Comparison of ENCODE assay signal across 9 cellular contexts in the genomic region with DNA sequence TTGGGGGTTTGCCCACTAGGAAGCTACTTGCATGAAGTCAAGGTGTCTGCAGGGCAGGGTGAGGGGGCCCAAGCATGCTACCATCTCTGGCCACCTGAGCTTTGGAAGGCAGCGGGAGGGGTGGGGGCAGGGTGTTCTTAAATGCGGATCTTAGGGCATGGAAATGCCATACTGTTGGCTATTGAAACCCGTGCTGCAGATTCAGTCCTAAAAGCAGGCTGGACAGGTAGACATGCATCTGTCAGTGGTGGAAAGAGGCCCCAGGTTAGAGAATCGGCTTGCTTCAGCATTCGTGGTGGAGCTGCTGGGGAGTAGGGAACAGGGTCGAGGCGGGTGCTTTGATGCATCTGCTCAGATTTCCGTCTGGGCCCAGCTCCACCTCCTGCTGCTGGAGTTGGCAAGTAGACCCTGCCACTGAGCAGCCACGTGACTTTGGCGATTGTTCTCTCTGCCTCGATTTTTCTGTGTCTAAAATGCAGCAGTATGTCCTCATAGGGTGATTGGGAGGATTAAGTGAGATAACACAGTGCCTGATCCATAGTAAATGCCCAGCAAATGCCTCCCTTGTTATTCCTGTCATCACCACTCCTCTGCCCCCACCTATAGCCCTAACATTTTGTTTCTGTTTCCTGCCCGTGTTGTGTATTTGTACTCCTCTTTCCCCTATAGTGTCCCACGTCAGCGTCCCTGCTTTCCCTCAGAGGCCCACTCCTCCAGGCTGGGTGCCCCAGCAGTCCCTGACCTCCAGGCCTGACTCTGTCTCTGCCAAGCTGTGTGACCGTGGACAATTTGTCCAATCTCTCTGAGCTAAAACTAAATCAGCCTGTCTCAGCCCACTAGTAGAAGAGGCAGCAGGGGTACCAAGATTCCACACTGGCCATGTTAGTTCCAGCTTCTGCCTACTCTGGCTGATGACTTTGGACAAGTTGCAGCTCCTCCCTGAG. TPM values are rescaled to one million over a fixed set of nuclear protein-coding genes. Genes with fewer than 3 reads are reported as not detected.
A peak's percentile ranks its signal among the peaks of the same experiment; 100 is the strongest.
DNase-seq lines count a peak whose midpoint lies in the region; ATAC-seq and TF ChIP-seq lines count a peak whose summit lies in the region.
"Had no signal": no experiment of that assay in that cellular context is flagged by ENCODE, and none has a peak within 500 bp of the region (broad histone marks: within the 10 kb centered on the region; RNA-seq: fewer than 3 reads in every experiment).

No MANE protein-coding gene starts in this region.

- peak overlapping the region; percentile 13 for H3K9ac ChIP-seq in HUES6 (ENCODE audit: low read length)

- no peak overlapping the region for H3K4me3 Mint-ChIP-seq in activated CD4-positive, alpha-beta T cell treated with anti-CD3 and anti-CD28 coated beads, Interleukin-2, amount 10 ng/mL, durations not matched to agents 24 days and 14 days

- H3K9me3 ChIP-seq in HUES6 (ENCODE audit: control insufficient read depth, insufficient read depth, low read depth, low read length) (no peaks in the 10 kb centered on the region), adrenal gland (replicated peaks in 1 of 3) (no peaks in the 10 kb centered on the region), heart left ventricle (no peaks in the 10 kb centered on the region)

- 23 to 33% (median 27%) methylated on average over 15 of the region's 15 CpGs for WGBS in adrenal gland, 4 donors
- 32 to 47% (median 35%) methylated on average over 15 of the region's 15 CpGs for WGBS in heart left ventricle, 4 donors

- H3K36me3 ChIP-seq in HUES6 (ENCODE audit: control insufficient read depth, insufficient read depth, low read length) (peaks cover 5% of the 10 kb centered on the region; the same call in 1 of the 2 replicates), adrenal gland (replicated peaks in 1 of 2) (no peaks in the 10 kb centered on the region), heart left ventricle (no peaks in the 10 kb centered on the region)

- peaks cover 7% of the 10 kb centered on the region for H3K36me3 Mint-ChIP-seq in activated CD4-positive, alpha-beta T cell treated with anti-CD3 and anti-CD28 coated beads, Interleukin-2, amount 10 ng/mL, durations not matched to agents 24 days and 14 days (ENCODE audit: low read depth)

- H3K4me1 ChIP-seq in HUES6 (ENCODE audit: control insufficient read depth, insufficient read depth, low read length) (peaks cover 61% of the 10 kb centered on the region), adrenal gland (replicated peaks in 1 of 2) (peaks cover 78 to 98% of the 10 kb centered on the region in 2 donors), heart left ventricle (peaks cover 13 to 94% (median 77%) of the 10 kb centered on the region in 12 donors)

- H3K27ac ChIP-seq in HUES6 (ENCODE audit: low read depth, low read length) (no peak overlapping the region), adrenal gland (peak overlapping the region; percentile 82 to 99 (median 97)), heart left ventricle (peak overlapping the region in 10 of 12 donors; percentile 14 to 67 (median 49))

- no peak overlapping the region for H3K27ac Mint-ChIP-seq in activated CD4-positive, alpha-beta T cell treated with anti-CD3 and anti-CD28 coated beads, Interleukin-2, amount 10 ng/mL, durations not matched to agents 24 days and 14 days
- H3K27ac Mint-ChIP-seq: activated T-helper 2 cell treated with anti-CD3 and anti-CD28 coated beads, Interferon-gamma antibody, Interleukin-2, Interleukin-4, amounts not matched to agents 10 μg/mL and 5 μg/mL and 100 μg/mL, durations not matched to agents 14 hours and 24 hours and 36 hours had no signal

- H3K27me3 ChIP-seq in HUES6 (ENCODE audit: control insufficient read depth, insufficient read depth, low read length) (no peaks in the 10 kb centered on the region), adrenal gland (no peaks in the 10 kb centered on the region), heart left ventricle (no peaks in the 10 kb centered on the region)

- TF ChIP-seq CTCF in adrenal gland (IDR thresholded peaks at IDR 0.05) (peak in 3 of 6 experiments; percentile 2 to 18 (median 17)), heart left ventricle (IDR thresholded peaks at IDR 0.05) (no peak)

- intact Hi-C loops in adrenal gland (cut with DNase I): no loop called here
- intact Hi-C loops in heart left ventricle (cut with DNase I): loop anchor here in 1 of 10 donors (10.0 kb wide), 1 partner anchor 76 kb away; a partner anchor contains a TSS
- intact Hi-C loops in activated CD4-positive, alpha-beta T cell treated with anti-CD3 and anti-CD28 coated beads, Interleukin-2, amount 10 ng/mL, durations not matched to agents 24 days and 14 days (cut with micrococcal nuclease): no loop called here

- DNase-seq in adrenal gland (peak; percentile 58 to 92 (median 80)), heart left ventricle (peak in 4 of 5 donors; percentile 37 to 58 (median 50)), skeletal muscle cell (ENCODE audit: low read depth) (no peak), NCI-H1417 treated with DMSO at 0.1 percent for 48 hours (lab: John Stamatoyannopoulos, UW) (no peak), DMS153 (lab: John Stamatoyannopoulos, UW) (no peak)
- no peak for DNase-seq in activated CD4-positive, alpha-beta T cell treated with anti-CD3 and anti-CD28 coated beads, Interleukin-2, amount 10 ng/mL, durations not matched to agents 24 days and 14 days

- no peak overlapping the region for H3K4me3 ChIP-seq in HUES6 (ENCODE audit: low read depth, low read length)
- peak overlapping the region in 1 of 4 donors; percentile 40 for H3K4me3 ChIP-seq in adrenal gland
- H3K4me3 ChIP-seq in heart left ventricle: peak overlapping the region in 2 of 12 donors; percentile 2 to 4
- peak overlapping the region; percentile 11 for H3K4me3 ChIP-seq in skeletal muscle cell (ENCODE audit: low read depth, low read length)

- H3K9me3 Mint-ChIP-seq in activated CD4-positive, alpha-beta T cell treated with anti-CD3 and anti-CD28 coated beads, Interleukin-2, amount 10 ng/mL, durations not matched to agents 24 days and 14 days: no peaks in the 10 kb centered on the region
- H3K9me3 Mint-ChIP-seq: activated T-helper 2 cell treated with anti-CD3 and anti-CD28 coated beads, Interferon-gamma antibody, Interleukin-2, Interleukin-4, amounts not matched to agents 10 μg/mL and 5 μg/mL and 100 μg/mL, durations not matched to agents 14 hours and 24 hours and 36 hours had no signal

- TF ChIP-seq POLR2A in adrenal gland (IDR thresholded peaks at IDR 0.05): peak in 1 of 2 donors; percentile 60
- TF ChIP-seq POLR2A in heart left ventricle (IDR thresholded peaks at IDR 0.05): no peak

- peaks cover 36% of the 10 kb centered on the region for H3K4me1 Mint-ChIP-seq in activated CD4-positive, alpha-beta T cell treated with anti-CD3 and anti-CD28 coated beads, Interleukin-2, amount 10 ng/mL, durations not matched to agents 24 days and 14 days

- ATAC-seq in heart left ventricle: peak; percentile 21 to 61 (median 30)
- ATAC-seq in GM19463 (IDR thresholded peaks at IDR 0.05; ENCODE audit: unreplicated experiment): no peak

- no peaks in the 10 kb centered on the region for H3K27me3 Mint-ChIP-seq in activated CD4-positive, alpha-beta T cell treated with anti-CD3 and anti-CD28 coated beads, Interleukin-2, amount 10 ng/mL, durations not matched to agents 24 days and 14 days

RNA-seq across cellular contexts. Expression of a gene that starts 5.8 kb away (rescaled TPM):
- total RNA-seq in adrenal gland (10 to 100 TPM; 39.6 to 86.7 (median 55.7) TPM), heart left ventricle (10 to 100 TPM; 16.0 to 33.7 (median 17.1) TPM)
- polyA plus RNA-seq in adrenal gland (100 to 1,000 TPM in 1 of 3 donors, 10 to 100 TPM in 2; 16.4 to 244 (median 45.4) TPM), heart left ventricle (10 to 100 TPM; 24.0 to 27.9 TPM)
- 20.3 and 21.8 TPM in 2 replicates for total RNA-seq in activated CD4-positive, alpha-beta T cell treated with anti-CD3 and anti-CD28 coated beads, Interleukin-2, amount 10 ng/mL, durations not matched to agents 24 days and 14 days

RNA-seq across cellular contexts. Expression of a gene that starts 19.7 kb away (rescaled TPM):
- 10 to 100 TPM in 6 of 8 donors, 1 to 10 TPM in 2; 4.0 to 22.0 (median 14.5) TPM for total RNA-seq in adrenal gland
- polyA plus RNA-seq in adrenal gland: 10 to 100 TPM; 11.3 to 29.0 (median 23.9) TPM
- total RNA-seq in heart left ventricle: 10 to 100 TPM; 11.4 to 22.0 (median 17.0) TPM
- 10 to 100 TPM; 25.0 to 40.8 TPM for polyA plus RNA-seq in heart left ventricle
- total RNA-seq in activated CD4-positive, alpha-beta T cell treated with anti-CD3 and anti-CD28 coated beads, Interleukin-2, amount 10 ng/mL, durations not matched to agents 24 days and 14 days: 51.5 and 54.3 TPM in 2 replicates

RNA-seq across cellular contexts. Expression of a gene that starts 22.5 kb away (rescaled TPM):
- 1 to 10 TPM in 2 of 8 donors, under 1 TPM in 5, not detected in 1; 0.55 to 1.3 (median 0.70) TPM for total RNA-seq in adrenal gland
- polyA plus RNA-seq in adrenal gland: 10 to 100 TPM in 1 of 3 donors, 1 to 10 TPM in 1, not detected in 1; 2.5 to 13.2 TPM
- 1 to 10 TPM in 1 of 9 donors, under 1 TPM in 6, not detected in 2; 0.16 to 1.2 (median 0.36) TPM for total RNA-seq in heart left ventricle
- under 1 TPM; 0.19 to 0.46 TPM for polyA plus RNA-seq in heart left ventricle
- 4.7 and 5.3 TPM in 2 replicates for total RNA-seq in activated CD4-positive, alpha-beta T cell treated with anti-CD3 and anti-CD28 coated beads, Interleukin-2, amount 10 ng/mL, durations not matched to agents 24 days and 14 days

RNA-seq across cellular contexts. Expression of a gene that starts 59.9 kb away (rescaled TPM):
- total RNA-seq in adrenal gland (100 to 1,000 TPM in 1 of 8 donors, 10 to 100 TPM in 7; 22.6 to 137 (median 64.7) TPM), heart left ventricle (10 to 100 TPM; 26.0 to 68.2 (median 32.4) TPM)
- polyA plus RNA-seq in adrenal gland (100 to 1,000 TPM in 2 of 3 donors, 10 to 100 TPM in 1; 39.8 to 730 (median 246) TPM), heart left ventricle (10 to 100 TPM; 25.8 to 47.5 TPM)
- 107 and 111 TPM in 2 replicates for total RNA-seq in activated CD4-positive, alpha-beta T cell treated with anti-CD3 and anti-CD28 coated beads, Interleukin-2, amount 10 ng/mL, durations not matched to agents 24 days and 14 days

Comparison
In these comparisons a context has a peak if more than half of its experiments do, and no peak if none do; other contexts are left out.
1. DNase-seq: peak in adrenal gland (7 of 7) and heart left ventricle (4 of 5); none in skeletal muscle cell (single experiment), NCI-H1417 treated with DMSO at 0.1 percent for 48 hours (single experiment), DMS153 (single experiment) and activated CD4-positive, alpha-beta T cell treated with anti-CD3 and anti-CD28 coated beads, Interleukin-2, amount 10 ng/mL, durations not matched to agents 24 days and 14 days (single experiment).